ENCODE assay signal across 11 cellular contexts in genomic region chr2:151916632-151917031, GRCh38.
"Had no signal": no experiment of that assay in that cellular context is flagged by ENCODE, and none has a peak within 500 bp of the region (broad histone marks: within the 10 kb centered on the region; RNA-seq: fewer than 3 reads in every experiment).

No MANE protein-coding gene starts in this region.

- DNase-seq: activated CD4-positive, alpha-beta memory T cell treated with anti-CD3 and anti-CD28 coated beads, Interleukin-2, amount 10 ng/mL, durations not matched to agents 7 days and 5 days; activated CD4-positive, alpha-beta T cell treated with anti-CD3 and anti-CD28 coated beads for 4 hours; activated naive CD4-positive, alpha-beta T cell treated with anti-CD3 and anti-CD28 coated beads, Interleukin-2, amount 10 ng/mL, durations not matched to agents 7 days and 5 days; activated T-cell treated with anti-CD3 and anti-CD28 coated beads, Interleukin-2, amount 50 U/mL, for 24 hours; left lung; naive B cell; pancreas; stimulated activated CD4-positive, alpha-beta T cell treated with anti-CD3 and anti-CD28 coated beads, Interleukin-1b, Interleukin-23, amount 100 ng/mL, for 48 hours; stomach; upper lobe of right lung had no signal

- ATAC-seq: left lung, pancreas, upper lobe of right lung, WTC11 had no signal
